1 cellular context compared by ENCODE assay signal in genomic region chr4:183727482-183727881, GRCh38.
A peak's percentile ranks its signal among the peaks of the same experiment; 100 is the strongest.
TF ChIP-seq lines count a peak whose summit lies in the region.

No MANE protein-coding gene starts in this region.

TF ChIP-seq in HepG2, 621 proteins besides CTCF, POLR2A, EP300 and RAD21:
- TF ChIP-seq ELF1 (CRISPR knock-in tag; IDR thresholded peaks at IDR 0.05) (no peak), ZNF850 (CRISPR knock-in tag; conservative IDR thresholded peaks at IDR 0.05) (no peak), GATAD2A (CRISPR knock-in tag; IDR thresholded peaks at IDR 0.05) (peak; percentile 36; the same call in 1 of the 2 replicates), ZNF343 (CRISPR knock-in tag; IDR thresholded peaks at IDR 0.05) (no peak), AGO1 (IDR thresholded peaks at IDR 0.05; ENCODE audit: low read depth, low read length, poor library complexity, severe bottlenecking) (no peak), U2AF1 (optimal IDR thresholded peaks at IDR 0.05; ENCODE audit: low read depth, low read length) (no peak), ZNF644 (CRISPR knock-in tag; IDR thresholded peaks at IDR 0.05; ENCODE audit: low read depth) (peak; percentile 86), FOSL2 (CRISPR knock-in tag; IDR thresholded peaks at IDR 0.05) (peak; percentile 38), SAP130 (CRISPR knock-in tag; IDR thresholded peaks at IDR 0.05; ENCODE audit: low read depth) (0 out of 2 replicates have a peak, but pooled peaks have one; percentile 30), ZBTB37 (CRISPR knock-in tag; IDR thresholded peaks at IDR 0.05) (no peak), ARID5B (CRISPR knock-in tag; IDR thresholded peaks at IDR 0.05) (peak; percentile 24; the same call in 1 of the 2 replicates), ZNF740 (CRISPR knock-in tag; IDR thresholded peaks at IDR 0.05) (no peak), RELA (CRISPR knock-in tag; IDR thresholded peaks at IDR 0.05) (no peak), ZFP90 (CRISPR knock-in tag; IDR thresholded peaks at IDR 0.05; ENCODE audit: borderline replicate concordance) (no peak), ZSCAN5A (CRISPR knock-in tag; IDR thresholded peaks at IDR 0.05; ENCODE audit: borderline replicate concordance) (no peak), NCOA1 (CRISPR knock-in tag; IDR thresholded peaks at IDR 0.05) (no peak), PPARG (CRISPR knock-in tag; conservative IDR thresholded peaks at IDR 0.05) (0 out of 2 replicates have a peak, but pooled peaks have one; percentile 20), ZNF224 (CRISPR knock-in tag; IDR thresholded peaks at IDR 0.05) (no peak), TEAD3 (CRISPR knock-in tag; optimal IDR thresholded peaks at IDR 0.05; ENCODE audit: borderline replicate concordance) (peak; percentile 22), ZNF30 (CRISPR knock-in tag; IDR thresholded peaks at IDR 0.05) (no peak), ZNF710 (CRISPR knock-in tag; IDR thresholded peaks at IDR 0.05; ENCODE audit: borderline replicate concordance) (no peak), SALL1 (CRISPR knock-in tag; IDR thresholded peaks at IDR 0.05) (no peak; the same call in 1 of the 2 replicates), PAXIP1 (CRISPR knock-in tag; conservative IDR thresholded peaks at IDR 0.05) (no peak), RFXAP (CRISPR knock-in tag; IDR thresholded peaks at IDR 0.05; ENCODE audit: borderline replicate concordance) (no peak), PATZ1 (CRISPR knock-in tag; IDR thresholded peaks at IDR 0.05) (no peak), FOXA3 (CRISPR knock-in tag; IDR thresholded peaks at IDR 0.05) (peak; percentile 46), HNF4A (CRISPR knock-in tag; IDR thresholded peaks at IDR 0.05) (0 out of 2 replicates have a peak, but pooled peaks have one; percentile 8), BCL6 (CRISPR knock-in tag; IDR thresholded peaks at IDR 0.05) (peak; percentile 48), PAWR (CRISPR knock-in tag; IDR thresholded peaks at IDR 0.05; ENCODE audit: borderline replicate concordance) (no peak), AHDC1 (CRISPR knock-in tag; IDR thresholded peaks at IDR 0.05; ENCODE audit: borderline replicate concordance) (0 out of 2 replicates have a peak, but pooled peaks have one; percentile 38), ZNF660 (CRISPR knock-in tag; IDR thresholded peaks at IDR 0.05; ENCODE audit: borderline replicate concordance, low read depth) (no peak), PBX3 (CRISPR knock-in tag; IDR thresholded peaks at IDR 0.05; ENCODE audit: borderline replicate concordance) (no peak), ZSCAN29 (CRISPR knock-in tag; conservative IDR thresholded peaks at IDR 0.05) (0 out of 2 replicates have a peak, but pooled peaks have one; percentile 25)
TF ChIP-seq in HepG2: peak in this region for 12.
